In genomic region chr22:49599039-49599438, GRCh38 we compare ENCODE assay signal across 21 cellular contexts.
"Had no signal": no experiment of that assay in that cellular context is flagged by ENCODE, and none has a peak within 500 bp of the region (broad histone marks: within the 10 kb centered on the region; RNA-seq: fewer than 3 reads in every experiment).

No MANE protein-coding gene starts in this region.

- H3K27me3 ChIP-seq: cardiac muscle cell, esophagus squamous epithelium, vagina had no signal

- H3K4me3 ChIP-seq: cardiac muscle cell, esophagus squamous epithelium, heart right ventricle, tibial artery, vagina had no signal

- H3K27ac ChIP-seq: cardiac muscle cell, esophagus squamous epithelium, heart right ventricle, tibial artery, vagina had no signal

- H3K36me3 ChIP-seq: cardiac muscle cell, esophagus squamous epithelium, heart right ventricle, tibial artery, vagina had no signal

- ATAC-seq: activated CD4-positive, CD25-positive, alpha-beta regulatory T cell treated with anti-CD3 and anti-CD28 coated beads, Interleukin-2, amount 50 U/mL, for 24 hours; activated T-cell treated with anti-CD3 and anti-CD28 coated beads, Interleukin-2, amount 50 U/mL, for 4 hours; heart right ventricle; natural killer cell had no signal

- H3K4me1 ChIP-seq: esophagus squamous epithelium, heart right ventricle, tibial artery, vagina had no signal

- DNase-seq: activated CD4-positive, alpha-beta T cell treated with anti-CD3 and anti-CD28 coated beads, Interleukin-2, amount 50 U/mL, for 1 hour; activated CD8-positive, alpha-beta memory T cell treated with anti-CD3 and anti-CD28 coated beads, Interleukin-2, amount 50 U/mL, for 4 hours; activated effector memory CD4-positive, alpha-beta T cell treated with Interleukin-2 at 50 U/mL for 16 hours; activated T-cell treated with anti-CD3 and anti-CD28 coated beads, Interleukin-2, amount 50 U/mL, for 4 hours; amygdala; dermis blood vessel endothelial cell; effector memory CD4-positive, alpha-beta T cell; esophagus squamous epithelium; heart right ventricle; immature natural killer cell; kidney glomerular epithelial cell; natural killer cell; stimulated activated CD4-positive, alpha-beta T cell treated with anti-CD3 and anti-CD28 coated beads, Interleukin-12 subunit alpha, Interleukin-12 subunit beta, amount 100 ng/mL, for 4 hours; stimulated activated CD4-positive, alpha-beta T cell treated with anti-CD3 and anti-CD28 coated beads, Interleukin-1b, Interleukin-23, amount 100 ng/mL, for 48 hours; stimulated activated CD8-positive, alpha-beta memory T cell treated with anti-CD3 and anti-CD28 coated beads, Interleukin-4, amount 100 ng/mL, for 48 hours; stimulated activated naive CD4-positive, alpha-beta T cell treated with Interleukin-2 at 50 U/mL for 16 hours; T1000 had no signal

- H3K9me3 ChIP-seq: vagina had no signal
